Comparison of ENCODE assay signal across 15 cellular contexts in the genomic region with DNA sequence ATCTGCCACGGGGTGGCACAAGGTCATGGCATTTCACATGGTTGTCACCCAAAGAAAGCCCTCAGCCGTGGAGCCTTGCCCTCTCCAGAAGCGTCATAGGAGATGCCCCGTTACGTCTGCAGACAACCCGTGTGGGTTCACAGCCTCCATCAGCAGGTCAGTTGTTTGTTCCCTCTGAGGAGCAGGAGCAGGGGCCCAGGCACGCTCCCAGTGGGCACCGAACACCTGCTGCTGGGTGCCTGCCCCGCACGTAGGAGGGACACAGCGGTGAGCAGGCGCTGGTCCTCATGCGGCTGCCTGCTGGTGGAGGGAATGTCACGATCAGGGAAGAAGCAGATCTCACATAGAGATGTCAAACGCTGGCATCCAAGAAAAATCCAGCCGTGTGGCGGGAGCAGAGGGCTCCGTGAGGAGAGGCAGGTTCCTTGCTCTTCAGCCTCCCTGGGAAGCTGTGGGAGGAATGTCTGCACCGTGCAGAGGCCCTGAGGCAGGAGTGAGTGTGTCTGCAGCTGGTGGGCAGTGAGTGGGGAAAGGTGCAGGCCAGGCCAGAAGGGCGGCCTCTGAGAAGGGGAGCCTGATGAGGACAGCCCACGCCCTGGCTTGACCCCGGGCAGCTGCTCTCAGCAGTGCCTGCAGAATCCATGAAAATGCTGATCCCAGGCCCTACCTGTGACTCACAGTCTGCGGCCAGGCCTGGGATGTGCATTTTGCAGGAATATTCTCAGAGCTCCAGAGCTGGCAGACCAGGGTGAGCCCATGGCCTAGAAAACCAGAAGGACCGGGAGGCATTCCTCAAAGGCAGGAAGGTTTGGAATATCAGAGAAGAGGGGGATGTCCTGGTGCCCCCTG. TPM values are rescaled to one million over a fixed set of nuclear protein-coding genes. Genes with fewer than 3 reads are reported as not detected.
DNase-seq lines count a peak whose midpoint lies in the region; TF ChIP-seq lines count a peak whose summit lies in the region.
"Had no signal": no experiment of that assay in that cellular context is flagged by ENCODE, and none has a peak within 500 bp of the region (broad histone marks: within the 10 kb centered on the region; RNA-seq: fewer than 3 reads in every experiment).

No MANE protein-coding gene starts in this region.

- peaks cover 3% of the 10 kb centered on the region for H3K4me1 ChIP-seq in testis

- no peaks in the 10 kb centered on the region for H3K9me3 ChIP-seq in testis

- no peak overlapping the region for H3K27ac ChIP-seq in testis
- H3K27ac ChIP-seq: epithelial cell of prostate, KMS-11 had no signal

- no peak for TF ChIP-seq POLR2A in lower leg skin (IDR thresholded peaks at IDR 0.05)
- TF ChIP-seq POLR2A in testis (IDR thresholded peaks at IDR 0.05), result no peak

- H3K36me3 ChIP-seq in testis (ENCODE audit: low read depth, missing control alignments), result no peaks in the 10 kb centered on the region

- H3K27ac Mint-ChIP-seq in T-helper 2 cell treated with Interferon-gamma antibody and Interleukin-4, amounts not matched to agents 5 μg/mL and 100 μg/mL, for 36 hours, result no peak overlapping the region
- H3K27ac Mint-ChIP-seq: activated naive CD8-positive, alpha-beta T cell treated with anti-CD3 and anti-CD28 coated beads, Interleukin-2, amount 10 ng/mL, durations not matched to agents 7 days and 5 days had no signal

- DNase-seq in activated effector memory CD4-positive, alpha-beta T cell treated with anti-CD3 and anti-CD28 coated beads, Interleukin-2, amount 50 U/mL, for 16 hours, result peak; percentile 43
- DNase-seq in activated effector memory CD4-positive, alpha-beta T cell treated with Interleukin-2 at 50 U/mL for 16 hours, result no peak
- peak; percentile 9 for DNase-seq in activated CD8-positive, alpha-beta memory T cell treated with anti-CD3 and anti-CD28 coated beads, Interleukin-2, amount 50 U/mL, for 4 hours
- DNase-seq in lower leg skin (ENCODE audit: low spot score in 2 of 2), result peak; percentile 11 to 79
- peak; percentile 11 for DNase-seq in testis
- no peak for DNase-seq in Kasumi-1 (lab: John Stamatoyannopoulos, UW)
- DNase-seq in NCI-H2227 treated with DMSO at 0.1 percent for 48 hours (lab: John Stamatoyannopoulos, UW), result no peak
- DNase-seq in T-helper 2 cell treated with Interferon-gamma antibody and Interleukin-4, amounts not matched to agents 5 μg/mL and 100 μg/mL, for 36 hours (ENCODE audit: low spot score), result no peak
- DNase-seq: activated naive CD8-positive, alpha-beta T cell treated with anti-CD3 and anti-CD28 coated beads, Interleukin-2, amount 10 ng/mL, durations not matched to agents 7 days and 5 days; NCI-H1436 treated with DMSO at 0.1 percent for 48 hours; NCI-H524 had no signal

- intact Hi-C loops in lower leg skin (cut with DNase I; ENCODE audit: low total_unique reads), result no loop called here
- intact Hi-C loops in testis (cut with DNase I; ENCODE audit: low total_unique reads), result no loop called here

- no peaks in the 10 kb centered on the region for H3K9me3 Mint-ChIP-seq in T-helper 2 cell treated with Interferon-gamma antibody and Interleukin-4, amounts not matched to agents 5 μg/mL and 100 μg/mL, for 36 hours
- H3K9me3 Mint-ChIP-seq: activated naive CD8-positive, alpha-beta T cell treated with anti-CD3 and anti-CD28 coated beads, Interleukin-2, amount 10 ng/mL, durations not matched to agents 7 days and 5 days had no signal

- H3K4me3 ChIP-seq in lower leg skin (ENCODE audit: low read depth, poor library complexity, severe bottlenecking) (no peak overlapping the region), testis (no peak overlapping the region)

- H3K4me3 Mint-ChIP-seq in T-helper 2 cell treated with Interferon-gamma antibody and Interleukin-4, amounts not matched to agents 5 μg/mL and 100 μg/mL, for 36 hours, result no peak overlapping the region
- H3K4me3 Mint-ChIP-seq: activated naive CD8-positive, alpha-beta T cell treated with anti-CD3 and anti-CD28 coated beads, Interleukin-2, amount 10 ng/mL, durations not matched to agents 7 days and 5 days had no signal

- no peaks in the 10 kb centered on the region for H3K36me3 Mint-ChIP-seq in T-helper 2 cell treated with Interferon-gamma antibody and Interleukin-4, amounts not matched to agents 5 μg/mL and 100 μg/mL, for 36 hours (ENCODE audit: low read depth)
- H3K36me3 Mint-ChIP-seq: activated naive CD8-positive, alpha-beta T cell treated with anti-CD3 and anti-CD28 coated beads, Interleukin-2, amount 10 ng/mL, durations not matched to agents 7 days and 5 days had no signal

- TF ChIP-seq CTCF in lower leg skin (IDR thresholded peaks at IDR 0.05) (no peak), testis (IDR thresholded peaks at IDR 0.05) (no peak)

- H3K4me1 Mint-ChIP-seq in T-helper 2 cell treated with Interferon-gamma antibody and Interleukin-4, amounts not matched to agents 5 μg/mL and 100 μg/mL, for 36 hours (ENCODE audit: low read depth), result no peaks in the 10 kb centered on the region
- H3K4me1 Mint-ChIP-seq: activated naive CD8-positive, alpha-beta T cell treated with anti-CD3 and anti-CD28 coated beads, Interleukin-2, amount 10 ng/mL, durations not matched to agents 7 days and 5 days had no signal

- WGBS in lower leg skin, 2 donors, result 66 to 87% methylated on average over 22 to 24 of the region's 24 CpGs
- WGBS in testis, 2 donors, result 72 to 73% methylated on average over 12 to 24 of the region's 24 CpGs

- H3K27me3 Mint-ChIP-seq in T-helper 2 cell treated with Interferon-gamma antibody and Interleukin-4, amounts not matched to agents 5 μg/mL and 100 μg/mL, for 36 hours (ENCODE audit: low read depth), result no peaks in the 10 kb centered on the region
- H3K27me3 Mint-ChIP-seq: activated naive CD8-positive, alpha-beta T cell treated with anti-CD3 and anti-CD28 coated beads, Interleukin-2, amount 10 ng/mL, durations not matched to agents 7 days and 5 days had no signal

- H3K27me3 ChIP-seq in testis, result no peaks in the 10 kb centered on the region

RNA-seq across cellular contexts. Expression of a gene that starts 36.4 kb away (rescaled TPM):
- total RNA-seq in lower leg skin, result under 1 TPM in 2 of 4 donors, not detected in 2; 0.36 to 0.84 TPM
- total RNA-seq in testis, result 1 to 10 TPM; 1.1 to 2.0 TPM
- polyA plus RNA-seq in testis (ENCODE audit: insufficient read depth, low read depth, low replicate concordance), result 1.2 TPM
- total RNA-seq: activated naive CD8-positive, alpha-beta T cell treated with anti-CD3 and anti-CD28 coated beads, Interleukin-2, amount 10 ng/mL, durations not matched to agents 7 days and 5 days; skeletal muscle tissue had no signal

RNA-seq across cellular contexts. Expression of a gene that starts 47.0 kb away (rescaled TPM):
- total RNA-seq in lower leg skin, result not detected
- total RNA-seq in testis, result not detected
- not detected for polyA plus RNA-seq in testis (ENCODE audit: insufficient read depth, low read depth, low replicate concordance)
- total RNA-seq: activated naive CD8-positive, alpha-beta T cell treated with anti-CD3 and anti-CD28 coated beads, Interleukin-2, amount 10 ng/mL, durations not matched to agents 7 days and 5 days; skeletal muscle tissue had no signal
- polyA plus RNA-seq: neural cell had no signal

Comparison
In these comparisons a context has a peak if more than half of its experiments do, and no peak if none do; other contexts are left out.
1. DNase-seq: peak in activated effector memory CD4-positive, alpha-beta T cell treated with anti-CD3 and anti-CD28 coated beads, Interleukin-2, amount 50 U/mL, for 16 hours (single experiment), activated CD8-positive, alpha-beta memory T cell treated with anti-CD3 and anti-CD28 coated beads, Interleukin-2, amount 50 U/mL, for 4 hours (single experiment), lower leg skin (2 of 2) and testis (single experiment); none in activated effector memory CD4-positive, alpha-beta T cell treated with Interleukin-2 at 50 U/mL for 16 hours (single experiment), Kasumi-1 (0 of 2), NCI-H2227 treated with DMSO at 0.1 percent for 48 hours (single experiment) and T-helper 2 cell treated with Interferon-gamma antibody and Interleukin-4, amounts not matched to agents 5 μg/mL and 100 μg/mL, for 36 hours (single experiment).